ENCODE assay signal across 27 cellular contexts in genomic region chr6:2639876-2640275, GRCh38.
"Had no signal": no experiment of that assay in that cellular context is flagged by ENCODE, and none has a peak within 500 bp of the region (broad histone marks: within the 10 kb centered on the region; RNA-seq: fewer than 3 reads in every experiment).

No MANE protein-coding gene starts in this region.

- H3K4me3 Mint-ChIP-seq: activated CD4-positive, alpha-beta memory T cell treated with anti-CD3 and anti-CD28 coated beads, Interleukin-2, amount 10 ng/mL, durations not matched to agents 7 days and 5 days; activated CD4-positive, alpha-beta T cell treated with anti-CD3 and anti-CD28 coated beads for 36 hours; activated naive CD4-positive, alpha-beta T cell treated with anti-CD3 and anti-CD28 coated beads for 36 hours; activated naive CD8-positive, alpha-beta T cell; activated T-helper 17 cell treated with anti-CD3 and anti-CD28 coated beads, Interleukin-2, amount 50 U/mL, for 72 hours had no signal

- H3K27ac ChIP-seq: SJCRH30, WERI-Rb-1 had no signal

- H3K27me3 ChIP-seq: SJCRH30 had no signal

- H3K9me3 ChIP-seq: SJCRH30, SK-N-SH had no signal

- H3K27ac Mint-ChIP-seq: activated CD4-positive, alpha-beta memory T cell treated with anti-CD3 and anti-CD28 coated beads, Interleukin-2, amount 10 ng/mL, durations not matched to agents 7 days and 5 days; activated CD4-positive, alpha-beta T cell treated with anti-CD3 and anti-CD28 coated beads for 36 hours; activated naive CD4-positive, alpha-beta T cell treated with anti-CD3 and anti-CD28 coated beads for 36 hours; activated naive CD8-positive, alpha-beta T cell; activated T-helper 17 cell treated with anti-CD3 and anti-CD28 coated beads, Interleukin-2, amount 50 U/mL, for 72 hours had no signal

- DNase-seq: activated CD4-positive, alpha-beta memory T cell treated with anti-CD3 and anti-CD28 coated beads, Interleukin-2, amount 10 ng/mL, durations not matched to agents 7 days and 5 days; activated CD4-positive, alpha-beta T cell treated with anti-CD3 and anti-CD28 coated beads for 36 hours; activated CD4-positive, alpha-beta T cell treated with anti-CD3 and anti-CD28 coated beads, Interleukin-2, amount 50 U/mL, for 1 hour; activated gamma-delta T cell; activated naive CD4-positive, alpha-beta T cell treated with anti-CD3 and anti-CD28 coated beads for 36 hours; activated T-cell treated with anti-CD3 and anti-CD28 coated beads for 4 hours; activated T-cell treated with anti-CD3 and anti-CD28 coated beads, Interleukin-2, amount 50 U/mL, for 48 hours; amygdala; Kasumi-1; NCI-H1048; NCI-H146; NCI-H187 treated with DMSO at 0.1 percent for 48 hours; NCI-H2081 treated with DMSO at 0.1 percent for 48 hours; NCI-H446; NCI-H524; NCI-H774; NK-92 treated with Interleukin-12 subunit alpha and Interleukin-12 subunit beta, amount 100 ng/mL, for 24 hours; OCI-M1; RPMI8226; SJCRH30; SK-N-SH; T-helper 1 cell; WERI-Rb-1 had no signal

- H3K9ac ChIP-seq: SK-N-SH had no signal

- H3K9me3 Mint-ChIP-seq: activated CD4-positive, alpha-beta memory T cell treated with anti-CD3 and anti-CD28 coated beads, Interleukin-2, amount 10 ng/mL, durations not matched to agents 7 days and 5 days; activated naive CD4-positive, alpha-beta T cell treated with anti-CD3 and anti-CD28 coated beads for 36 hours; activated T-helper 17 cell treated with anti-CD3 and anti-CD28 coated beads, Interleukin-2, amount 50 U/mL, for 72 hours had no signal

- H3K36me3 ChIP-seq: SJCRH30, WERI-Rb-1 had no signal

- ATAC-seq: activated CD4-positive, alpha-beta T cell treated with anti-CD3 and anti-CD28 coated beads for 36 hours; activated T-helper 17 cell treated with anti-CD3 and anti-CD28 coated beads, Interleukin-2, amount 50 U/mL, for 72 hours; Panc1; Right ventricle myocardium inferior had no signal

- H3K4me1 Mint-ChIP-seq: activated T-helper 17 cell treated with anti-CD3 and anti-CD28 coated beads, Interleukin-2, amount 50 U/mL, for 72 hours had no signal

- H3K4me3 ChIP-seq: SJCRH30 had no signal

- H3K4me2 ChIP-seq: SK-N-SH had no signal

- H3K36me3 Mint-ChIP-seq: activated naive CD8-positive, alpha-beta T cell had no signal

- H3K4me1 ChIP-seq: SJCRH30 had no signal
